ENCODE assay signal across 8 cellular contexts in genomic region chr3:183637106-183637486, GRCh38. TPM values are rescaled to one million over a fixed set of nuclear protein-coding genes. Genes with fewer than 3 reads are reported as not detected.
DNase-seq lines count a peak whose midpoint lies in the region; ATAC-seq, FAIRE-seq and TF ChIP-seq lines count a peak whose summit lies in the region.

No MANE protein-coding gene starts in this region.

- H3K9me3 ChIP-seq in SK-N-SH (no peaks in the 10 kb centered on the region), kidney (ENCODE audit: control insufficient read depth in 1 of 2, low read length in 2 of 2) (no peaks in the 10 kb centered on the region)

- no peaks in the 10 kb centered on the region; the same call in 1 of the 2 replicates for H4K20me1 ChIP-seq in SK-N-SH (ENCODE audit: insufficient read depth)

- ATAC-seq in SK-N-SH treated with all-trans-retinoic acid at 6 μM for 48 hours (no peak), HG03342 (IDR thresholded peaks at IDR 0.05; ENCODE audit: unreplicated experiment) (no peak), left colon (no peak)
- ATAC-seq in activated naive CD8-positive, alpha-beta T cell treated with anti-CD3 and anti-CD28 coated beads, Interleukin-2, amount 50 U/mL, for 24 hours = no peak

- TF ChIP-seq RAD21 in SK-N-SH (IDR thresholded peaks at IDR 0.05; ENCODE audit: low read length) = no peak

- H2AFZ ChIP-seq in SK-N-SH (ENCODE audit: low read depth) = peak overlapping the region; percentile 85; the same call in 1 of the 2 replicates

- peaks cover 19% of the 10 kb centered on the region for H3K79me2 ChIP-seq in SK-N-SH (ENCODE audit: insufficient read depth)

- H3K4me2 ChIP-seq in SK-N-SH = peak overlapping the region; percentile 95

- DNase-seq in SK-N-SH (no peak), kidney (no peak), superior temporal gyrus (ENCODE audit: extremely low spot score) (peak; percentile 38), left colon (no peak)
- no peak for DNase-seq in activated naive CD8-positive, alpha-beta T cell treated with anti-CD3 and anti-CD28 coated beads, Interleukin-2, amount 50 U/mL, for 24 hours
- no peak for DNase-seq in stimulated activated CD4-positive, alpha-beta T cell treated with anti-CD3 and anti-CD28 coated beads, Interleukin-1b, Interleukin-23, amount 100 ng/mL, for 48 hours

- H3K27me3 ChIP-seq in SK-N-SH (ENCODE audit: insufficient read depth) = no peaks in the 10 kb centered on the region

- intact Hi-C loops in kidney (cut with DNase I) (no loop called here), left colon (cut with DNase I, micrococcal nuclease) (no loop called here)

- 61% methylated on average over 6 of the region's 6 CpGs for WGBS in SK-N-SH (ENCODE audit: low lambda C conversion rate)

- H3K4me1 Mint-ChIP-seq in activated naive CD8-positive, alpha-beta T cell treated with anti-CD3 and anti-CD28 coated beads, Interleukin-2, amount 50 U/mL, for 24 hours = peaks cover 51% of the 10 kb centered on the region

- FAIRE-seq in kidney (lab: Jason Lieb, UNC) = no peak

- no peak for TF ChIP-seq CTCF in SK-N-SH (IDR thresholded peaks at IDR 0.05)
- no peak for TF ChIP-seq CTCF in kidney (IDR thresholded peaks at IDR 0.05; ENCODE audit: borderline replicate concordance, extremely low read depth, insufficient read depth)

- CTCF ChIA-PET in SK-N-SH (lab: Yijun Ruan, JAX) = interaction anchor here (0.9 to 1.6 kb wide), 4 partner anchors 60 to 158 kb away, joined by 3 to 5 read pairs (median 3); partner anchors contain the start of gene YEATS2

- no peak for TF ChIP-seq EP300 in SK-N-SH (IDR thresholded peaks at IDR 0.05; ENCODE audit: borderline replicate concordance in 1 of 2, low read depth in 1 of 2, low read length in 1 of 2)

- H3K9me2 ChIP-seq in SK-N-SH = no peaks in the 10 kb centered on the region

- no peaks in the 10 kb centered on the region; a peak in 2 of 4 replicates for H3K4me1 ChIP-seq in SK-N-SH (ENCODE audit: control insufficient read depth in 1 of 2, insufficient read depth in 2 of 2, low read depth in 1 of 2, low read length in 1 of 2)
- peaks cover 11 to 14% of the 10 kb centered on the region in 2 donors for H3K4me1 ChIP-seq in kidney (ENCODE audit: control insufficient read depth in 1 of 2, insufficient read depth in 1 of 2, low read depth in 1 of 2, low read length in 2 of 2)

- H3K27ac Mint-ChIP-seq in activated naive CD8-positive, alpha-beta T cell treated with anti-CD3 and anti-CD28 coated beads, Interleukin-2, amount 50 U/mL, for 24 hours = peak overlapping the region; percentile 96

- peak overlapping the region; percentile 29 to 73; a peak in 3 of 4 replicates for H3K27ac ChIP-seq in SK-N-SH (ENCODE audit: low read depth in 2 of 2, low read length in 1 of 2)
- H3K27ac ChIP-seq in kidney (ENCODE audit: low read depth in 2 of 2, low read length in 2 of 2) = peak overlapping the region; percentile 93 to 98

- H3K36me3 Mint-ChIP-seq in activated naive CD8-positive, alpha-beta T cell treated with anti-CD3 and anti-CD28 coated beads, Interleukin-2, amount 50 U/mL, for 24 hours (ENCODE audit: low read depth) = no peaks in the 10 kb centered on the region

- POLR2A ChIA-PET in SK-N-SH (lab: Yijun Ruan, JAX) = interaction anchor here (1.0 to 2.9 kb wide), 4 partner anchors 58 to 210 kb away, joined by 3 to 20 read pairs (median 4); partner anchors contain the start of gene YEATS2

- peak overlapping the region; percentile 88; the same call in 1 of the 2 replicates for H3K9ac ChIP-seq in SK-N-SH
- peak overlapping the region; percentile 72 to 83 for H3K9ac ChIP-seq in kidney (ENCODE audit: low read length in 2 of 2)

- H3K4me3 ChIP-seq in SK-N-SH (ENCODE audit: low read depth in 2 of 2, low read length in 1 of 2) (peak overlapping the region; percentile 78 to 96), kidney (ENCODE audit: low read length in 2 of 2) (peak overlapping the region; percentile 85 to 87)

- H3K36me3 ChIP-seq in SK-N-SH (replicated peaks in 1 of 2; ENCODE audit: control insufficient read depth in 1 of 2, insufficient read depth in 2 of 2, low read length in 1 of 2) (no peaks in the 10 kb centered on the region), kidney (ENCODE audit: control insufficient read depth in 1 of 2, insufficient read depth in 2 of 2, low read length in 2 of 2) (peaks cover 0 to 3% of the 10 kb centered on the region in 2 donors)

- H3K27me3 Mint-ChIP-seq in activated naive CD8-positive, alpha-beta T cell treated with anti-CD3 and anti-CD28 coated beads, Interleukin-2, amount 50 U/mL, for 24 hours = no peaks in the 10 kb centered on the region

- no peaks in the 10 kb centered on the region for H3F3A ChIP-seq in SK-N-SH (replicated peaks; ENCODE audit: insufficient read depth)

- no peaks in the 10 kb centered on the region for H3K9me3 Mint-ChIP-seq in activated naive CD8-positive, alpha-beta T cell treated with anti-CD3 and anti-CD28 coated beads, Interleukin-2, amount 50 U/mL, for 24 hours

- H3K4me3 Mint-ChIP-seq in activated naive CD8-positive, alpha-beta T cell treated with anti-CD3 and anti-CD28 coated beads, Interleukin-2, amount 50 U/mL, for 24 hours = peak overlapping the region; percentile 85

TF ChIP-seq in SK-N-SH, 30 proteins besides CTCF, POLR2A, EP300 and RAD21:
- no peak for TF ChIP-seq GATA2 (CRISPR knock-in tag; IDR thresholded peaks at IDR 0.05)
- no peak for TF ChIP-seq TEAD4 (IDR thresholded peaks at IDR 0.05; ENCODE audit: borderline replicate concordance, insufficient read depth)
- TF ChIP-seq JUND (IDR thresholded peaks at IDR 0.05) = no peak
- TF ChIP-seq CHD2 (IDR thresholded peaks at IDR 0.05; ENCODE audit: low read length, partially characterized antibody) = no peak
- TF ChIP-seq MEF2A (IDR thresholded peaks at IDR 0.05; ENCODE audit: borderline replicate concordance, low read depth) = no peak
- no peak for TF ChIP-seq GABPA (IDR thresholded peaks at IDR 0.05; ENCODE audit: low read depth)
- TF ChIP-seq, protein P1, sequence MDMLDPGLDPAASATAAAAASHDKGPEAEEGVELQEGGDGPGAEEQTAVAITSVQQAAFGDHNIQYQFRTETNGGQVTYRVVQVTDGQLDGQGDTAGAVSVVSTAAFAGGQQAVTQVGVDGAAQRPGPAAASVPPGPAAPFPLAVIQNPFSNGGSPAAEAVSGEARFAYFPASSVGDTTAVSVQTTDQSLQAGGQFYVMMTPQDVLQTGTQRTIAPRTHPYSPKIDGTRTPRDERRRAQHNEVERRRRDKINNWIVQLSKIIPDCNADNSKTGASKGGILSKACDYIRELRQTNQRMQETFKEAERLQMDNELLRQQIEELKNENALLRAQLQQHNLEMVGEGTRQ (IDR thresholded peaks at IDR 0.05; ENCODE audit: borderline replicate concordance, low read depth, low read length) = no peak
- TF ChIP-seq IRF3 (IDR thresholded peaks at IDR 0.05; ENCODE audit: low read depth, low read length) = no peak
- no peak for TF ChIP-seq RCOR1 (IDR thresholded peaks at IDR 0.05; ENCODE audit: low read length)

TF ChIP-seq in SK-N-SH treated with all-trans-retinoic acid at 6 μM for 48 hours, 23 proteins besides CTCF, POLR2A, EP300 and RAD21:
- no peak for TF ChIP-seq BACH2 (CRISPR knock-in tag; IDR thresholded peaks at IDR 0.05; ENCODE audit: borderline replicate concordance)
- no peak for TF ChIP-seq ZNF70 (CRISPR knock-in tag; IDR thresholded peaks at IDR 0.05)
- no peak for TF ChIP-seq GLIS3 (CRISPR knock-in tag; IDR thresholded peaks at IDR 0.05)
- no peak for TF ChIP-seq ISL1 (CRISPR knock-in tag; IDR thresholded peaks at IDR 0.05)
- TF ChIP-seq, protein P2, sequence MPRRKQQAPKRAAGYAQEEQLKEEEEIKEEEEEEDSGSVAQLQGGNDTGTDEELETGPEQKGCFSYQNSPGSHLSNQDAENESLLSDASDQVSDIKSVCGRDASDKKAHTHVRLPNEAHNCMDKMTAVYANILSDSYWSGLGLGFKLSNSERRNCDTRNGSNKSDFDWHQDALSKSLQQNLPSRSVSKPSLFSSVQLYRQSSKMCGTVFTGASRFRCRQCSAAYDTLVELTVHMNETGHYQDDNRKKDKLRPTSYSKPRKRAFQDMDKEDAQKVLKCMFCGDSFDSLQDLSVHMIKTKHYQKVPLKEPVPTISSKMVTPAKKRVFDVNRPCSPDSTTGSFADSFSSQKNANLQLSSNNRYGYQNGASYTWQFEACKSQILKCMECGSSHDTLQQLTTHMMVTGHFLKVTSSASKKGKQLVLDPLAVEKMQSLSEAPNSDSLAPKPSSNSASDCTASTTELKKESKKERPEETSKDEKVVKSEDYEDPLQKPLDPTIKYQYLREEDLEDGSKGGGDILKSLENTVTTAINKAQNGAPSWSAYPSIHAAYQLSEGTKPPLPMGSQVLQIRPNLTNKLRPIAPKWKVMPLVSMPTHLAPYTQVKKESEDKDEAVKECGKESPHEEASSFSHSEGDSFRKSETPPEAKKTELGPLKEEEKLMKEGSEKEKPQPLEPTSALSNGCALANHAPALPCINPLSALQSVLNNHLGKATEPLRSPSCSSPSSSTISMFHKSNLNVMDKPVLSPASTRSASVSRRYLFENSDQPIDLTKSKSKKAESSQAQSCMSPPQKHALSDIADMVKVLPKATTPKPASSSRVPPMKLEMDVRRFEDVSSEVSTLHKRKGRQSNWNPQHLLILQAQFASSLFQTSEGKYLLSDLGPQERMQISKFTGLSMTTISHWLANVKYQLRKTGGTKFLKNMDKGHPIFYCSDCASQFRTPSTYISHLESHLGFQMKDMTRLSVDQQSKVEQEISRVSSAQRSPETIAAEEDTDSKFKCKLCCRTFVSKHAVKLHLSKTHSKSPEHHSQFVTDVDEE (CRISPR knock-in tag; IDR thresholded peaks at IDR 0.05) = no peak
- no peak for TF ChIP-seq CSDC2 (CRISPR knock-in tag; IDR thresholded peaks at IDR 0.05)

RNA-seq across cellular contexts. Expression of gene KLHL24, which starts 1.7 kb away (rescaled TPM):
- polyA plus RNA-seq in SK-N-SH (2012; rRNA removed) = 5.7 and 8.0 TPM in 2 replicates
- 6.1 and 7.3 TPM in 2 replicates for polyA plus RNA-seq in SK-N-SH (2012; cell fraction: cytosol; rRNA removed)
- polyA plus RNA-seq in SK-N-SH (2012; cell fraction: nucleus; rRNA removed) = 8.2 and 11.2 TPM in 2 replicates
- 61.3 TPM for total RNA-seq in kidney
- 8.4 TPM for polyA plus RNA-seq in kidney (ENCODE audit: insufficient read depth, low read depth, low replicate concordance)
- total RNA-seq in left colon = 10 to 100 TPM; 29.6 to 57.2 TPM
